Comparison of ENCODE assay signal across 1 cellular context in genomic region chr16:61289141-61289540, GRCh38.
TF ChIP-seq lines count a peak whose summit lies in the region.

No MANE protein-coding gene starts in this region.

TF ChIP-seq in GM23338, 12 proteins besides CTCF, POLR2A, EP300 and RAD21 (continued from another document):
- TF ChIP-seq ZNF462 (CRISPR knock-in tag; IDR thresholded peaks at IDR 0.05) = no peak
- TF ChIP-seq ZNF331 (CRISPR knock-in tag; IDR thresholded peaks at IDR 0.05; ENCODE audit: low read depth) = no peak
- no peak for TF ChIP-seq POLR2AphosphoS5 (IDR thresholded peaks at IDR 0.05; ENCODE audit: low read depth)
- TF ChIP-seq JUNB (IDR thresholded peaks at IDR 0.05; ENCODE audit: unreplicated experiment) = no peak
